In genomic region chr4:66575024-66575696, GRCh38 we compare ENCODE assay signal across 9 cellular contexts.
A peak's percentile ranks its signal among the peaks of the same experiment; 100 is the strongest.
DNase-seq lines count a peak whose midpoint lies in the region; ATAC-seq, FAIRE-seq and TF ChIP-seq lines count a peak whose summit lies in the region.
"Had no signal": no experiment of that assay in that cellular context is flagged by ENCODE, and none has a peak within 500 bp of the region (broad histone marks: within the 10 kb centered on the region; RNA-seq: fewer than 3 reads in every experiment).

No MANE protein-coding gene starts in this region.

- 30 to 72% (median 38%) methylated on average over 11 of the region's 11 CpGs for WGBS in small intestine, 3 donors

- H3K4me3 ChIP-seq in RWPE2 (ENCODE audit: severe bottlenecking) (peak overlapping the region; percentile 7), fibroblast of pulmonary artery (replicated peaks; ENCODE audit: low read depth, low read length) (no peak overlapping the region), small intestine (ENCODE audit: low read depth in 1 of 2, low read length in 2 of 2) (no peak overlapping the region), dorsolateral prefrontal cortex (no peak overlapping the region)
- H3K4me3 ChIP-seq: skin epidermis had no signal

- intact Hi-C loops in dorsolateral prefrontal cortex (cut with DNase I): no loop called here

- TF ChIP-seq CTCF in RWPE2 (IDR thresholded peaks at IDR 0.05; ENCODE audit: poor library complexity, severe bottlenecking) (no peak), fibroblast of pulmonary artery (IDR thresholded peaks at IDR 0.05; ENCODE audit: low read length, missing control alignments) (no peak), dorsolateral prefrontal cortex (IDR thresholded peaks at IDR 0.05 in 54 of 56, conservative IDR thresholded peaks at IDR 0.05 in 2 of 56; ENCODE audit: low read depth in 1 of 56, partially characterized antibody in 56 of 56) (no peak)

- H3K27me3 ChIP-seq in RWPE2 (ENCODE audit: insufficient read depth, poor library complexity, severe bottlenecking) (no peaks in the 10 kb centered on the region), small intestine (ENCODE audit: control insufficient read depth in 2 of 2, insufficient read depth in 2 of 2, low read length in 2 of 2) (no peaks in the 10 kb centered on the region), dorsolateral prefrontal cortex (no peaks in the 10 kb centered on the region)

- H3K9me3 ChIP-seq in RWPE2 (ENCODE audit: severe bottlenecking) (no peaks in the 10 kb centered on the region), small intestine (ENCODE audit: control insufficient read depth, low read depth) (no peaks in the 10 kb centered on the region)

- H3K4me1 ChIP-seq in RWPE2 (ENCODE audit: insufficient read depth, poor library complexity, severe bottlenecking): peaks cover 34% of the 10 kb centered on the region
- H3K4me1 ChIP-seq in small intestine (ENCODE audit: control insufficient read depth in 2 of 2, insufficient read depth in 1 of 2, low read depth in 1 of 2, low read length in 1 of 2): no peaks in the 10 kb centered on the region

- H3K27ac ChIP-seq in RWPE2 (ENCODE audit: poor library complexity, severe bottlenecking) (peak overlapping the region; percentile 71), small intestine (ENCODE audit: low read depth in 1 of 2, low read length in 1 of 2) (no peak overlapping the region), dorsolateral prefrontal cortex (no peak overlapping the region)

- ATAC-seq in RWPE2 (ENCODE audit: low read depth) (peak; percentile 96), GM18868 (IDR thresholded peaks at IDR 0.05; ENCODE audit: unreplicated experiment) (no peak), HG02840 (IDR thresholded peaks at IDR 0.05; ENCODE audit: low FRiP score, unreplicated experiment) (no peak)

- no peak for FAIRE-seq in small intestine (lab: Jason Lieb, UNC)

- DNase-seq in HCEC 1CT (peak; percentile 73), RWPE2 (ENCODE audit: low spot score) (peak; percentile 92), fibroblast of pulmonary artery (ENCODE audit: low read depth) (peak; percentile 83), small intestine (peak; percentile 83), dorsolateral prefrontal cortex (no peak)
- DNase-seq in stimulated activated CD4-positive, alpha-beta T cell treated with anti-CD3 and anti-CD28 coated beads, Interleukin-15, amount 100 ng/mL, for 24 hours: no peak

- H3K36me3 ChIP-seq in RWPE2 (ENCODE audit: low read depth) (no peaks in the 10 kb centered on the region), small intestine (ENCODE audit: control insufficient read depth in 2 of 2, insufficient read depth in 2 of 2, low read length in 2 of 2) (no peaks in the 10 kb centered on the region)

Comparison
In these comparisons a context has a peak if more than half of its experiments do, and no peak if none do; other contexts are left out.
1. DNase-seq: peak in HCEC 1CT (single experiment), RWPE2 (single experiment), fibroblast of pulmonary artery (single experiment) and small intestine (single experiment); none in dorsolateral prefrontal cortex (0 of 10) and stimulated activated CD4-positive, alpha-beta T cell treated with anti-CD3 and anti-CD28 coated beads, Interleukin-15, amount 100 ng/mL, for 24 hours (single experiment).